8 cellular contexts compared by ENCODE assay signal in genomic region chr12:120469450-120470149, GRCh38.
DNase-seq lines count a peak whose midpoint lies in the region; ATAC-seq and TF ChIP-seq lines count a peak whose summit lies in the region.

Gene SRSF9 (minus strand): TSS chr12:120469748. CDS start chr12:120469609, 139 bp downstream.

- TF ChIP-seq CTCF in choroid plexus epithelial cell (conservative IDR thresholded peaks at IDR 0.05; ENCODE audit: low read depth, low read length), result peak; percentile 79

- peak; percentile 93 for ATAC-seq in HG03439 (IDR thresholded peaks at IDR 0.05; ENCODE audit: unreplicated experiment)

- peak; percentile 95 for DNase-seq in Ammon's horn (ENCODE audit: low spot score)
- DNase-seq in NCI-H510A (lab: John Stamatoyannopoulos, UW), result peak; percentile 90
- DNase-seq in activated CD4-positive, alpha-beta T cell treated with anti-CD3 and anti-CD28 coated beads for 24 hours (ENCODE audit: low read depth in 2 of 2), result peak; percentile 95 to 96
- peak; percentile 98 for DNase-seq in choroid plexus epithelial cell (ENCODE audit: low read depth)
- DNase-seq in kidney tubule cell (ENCODE audit: low spot score), result peak; percentile 98
- peak; percentile 90 to 96 (median 94) for DNase-seq in stimulated activated CD4-positive, alpha-beta T cell treated with anti-CD3 and anti-CD28 coated beads, Interleukin-1b, Interleukin-23, amount 100 ng/mL, for 24 hours (ENCODE audit: low read depth in 4 of 4, low spot score in 1 of 4)

- TF ChIP-seq POLR2A in GM19193 (IDR thresholded peaks at IDR 0.05; ENCODE audit: extremely low read depth, insufficient read depth, insufficient read length), result peak; percentile 94

- H3K4me3 ChIP-seq in choroid plexus epithelial cell (ENCODE audit: low read depth, low read length), result peak within 1 kb of the TSS; percentile 92

Comparison
In these comparisons a context has a peak if more than half of its experiments do, and no peak if none do; other contexts are left out.
1. Peak in every context shown above with its lines: DNase-seq, ATAC-seq and H3K4me3 ChIP-seq.